ENCODE assay signal across 9 cellular contexts in the genomic region with DNA sequence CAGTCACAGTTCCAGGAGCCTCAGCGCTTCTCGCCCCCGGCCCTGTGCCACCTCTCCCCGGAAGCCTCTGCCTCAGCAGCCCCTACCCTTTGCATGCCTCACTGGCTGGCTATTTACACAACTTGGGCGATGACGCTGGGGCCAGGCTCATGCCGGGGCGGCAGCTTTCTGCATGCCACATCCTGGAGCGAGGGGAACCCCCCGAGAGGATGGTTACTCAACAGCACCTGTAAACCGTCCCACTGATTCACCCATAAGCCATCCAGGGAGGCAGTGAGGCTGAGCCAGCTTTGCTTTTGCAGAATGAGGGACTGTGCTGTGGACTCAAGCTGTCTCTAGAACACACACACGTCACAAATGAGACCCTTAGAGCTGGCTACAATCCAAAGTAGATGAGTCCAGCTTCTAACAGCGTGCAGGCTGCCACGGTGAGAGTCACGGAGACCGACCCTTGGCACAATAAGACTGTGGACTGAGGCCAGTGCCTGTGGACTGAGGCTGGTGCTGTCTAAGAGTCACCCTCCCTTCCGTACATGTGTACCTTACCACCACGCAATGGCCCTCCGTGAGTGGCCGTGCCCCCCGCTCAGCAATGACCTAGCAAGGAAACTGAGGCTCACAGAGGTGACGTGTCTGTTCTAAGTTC. TPM values are rescaled to one million over a fixed set of nuclear protein-coding genes. Genes with fewer than 3 reads are reported as not detected.
A peak's percentile ranks its signal among the peaks of the same experiment; 100 is the strongest.
DNase-seq lines count a peak whose midpoint lies in the region; ATAC-seq and TF ChIP-seq lines count a peak whose summit lies in the region.
"Had no signal": no experiment of that assay in that cellular context is flagged by ENCODE, and none has a peak within 500 bp of the region (broad histone marks: within the 10 kb centered on the region; RNA-seq: fewer than 3 reads in every experiment).

No MANE protein-coding gene starts in this region.

- H4K8ac ChIP-seq in H9 (replicated peaks; ENCODE audit: insufficient read length, low read depth, low read length), result no peak overlapping the region

- no peak overlapping the region for H3T11ph ChIP-seq in H9 (ENCODE audit: low read length)

- H3K23ac ChIP-seq in H9 (ENCODE audit: insufficient read length, low read depth, low read length), result no peak overlapping the region

- peaks cover 42% of the 10 kb centered on the region for H3K27me3 Mint-ChIP-seq in activated CD8-positive, alpha-beta memory T cell treated with anti-CD3 and anti-CD28 coated beads, Interleukin-2, amount 10 ng/mL, durations not matched to agents 7 days and 5 days
- peaks cover 4% of the 10 kb centered on the region for H3K27me3 Mint-ChIP-seq in H9 (ENCODE audit: low read depth)

- no peak overlapping the region for H3K18ac ChIP-seq in H9 (ENCODE audit: insufficient read length, low read depth, low read length)

- no peak overlapping the region for H2BK12ac ChIP-seq in H9 (ENCODE audit: insufficient read length, low read depth, low read length)

- H3K27ac ChIP-seq in H9 (ENCODE audit: insufficient read length, low read depth, low read length), result no peak overlapping the region

- no peak overlapping the region for H3K4me3 Mint-ChIP-seq in activated CD8-positive, alpha-beta memory T cell treated with anti-CD3 and anti-CD28 coated beads, Interleukin-2, amount 10 ng/mL, durations not matched to agents 7 days and 5 days
- no peak overlapping the region for H3K4me3 Mint-ChIP-seq in H9
- H3K4me3 Mint-ChIP-seq: nephron had no signal

- H3K9ac ChIP-seq in H9 (ENCODE audit: extremely low read depth, insufficient read length, low read length), result no peak overlapping the region

- H2BK120ac ChIP-seq in H9 (ENCODE audit: low read depth, low read length, poor library complexity, severe bottlenecking), result no peak overlapping the region

- peak; percentile 97 for ATAC-seq in GM21786 (IDR thresholded peaks at IDR 0.05; ENCODE audit: unreplicated experiment)
- ATAC-seq in activated CD8-positive, alpha-beta memory T cell treated with anti-CD3 and anti-CD28 coated beads, Interleukin-2, amount 10 ng/mL, durations not matched to agents 7 days and 5 days, result peak; percentile 98

- WGBS in H9 (ENCODE audit: extremely low coverage, insufficient read length, low lambda C conversion rate), result no CpG with 5 or more reads among the region's 22 CpGs

- CTCF ChIA-PET in activated CD8-positive, alpha-beta memory T cell treated with anti-CD3 and anti-CD28 coated beads, Interleukin-2, amount 10 ng/mL, durations not matched to agents 7 days and 5 days (lab: Charles Lee), result interaction anchor here (1.1 to 1.3 kb wide), 3 partner anchors 9 to 174 kb away, joined by 3 to 4 read pairs (median 4); no protein-coding TSS in a partner anchor

- H3K14ac ChIP-seq in H9 (ENCODE audit: insufficient read depth, low read length), result no peak overlapping the region

- no peaks in the 10 kb centered on the region for H3K9me3 ChIP-seq in H9 (ENCODE audit: control insufficient read depth, low read depth, low read length)

- no peak overlapping the region for H2BK5ac ChIP-seq in H9 (ENCODE audit: insufficient read length, low read length)

- no peak overlapping the region for H4K5ac ChIP-seq in H9 (ENCODE audit: insufficient read length, low read depth, low read length)

- no peaks in the 10 kb centered on the region for H3K9me3 Mint-ChIP-seq in activated CD8-positive, alpha-beta memory T cell treated with anti-CD3 and anti-CD28 coated beads, Interleukin-2, amount 10 ng/mL, durations not matched to agents 7 days and 5 days (ENCODE audit: low read depth)
- H3K9me3 Mint-ChIP-seq in H9, result peaks cover 7 to 13% of the 10 kb centered on the region in 2 experiments

- no peak overlapping the region for H2BK15ac ChIP-seq in H9 (ENCODE audit: low read depth, low read length)

- TF ChIP-seq CTCF in NB4 (IDR thresholded peaks at IDR 0.05; ENCODE audit: low read depth, low read length), result no peak
- TF ChIP-seq CTCF in fibroblast of pulmonary artery (IDR thresholded peaks at IDR 0.05; ENCODE audit: low read length, missing control alignments), result no peak
- no peak for TF ChIP-seq CTCF in H9 (conservative IDR thresholded peaks at IDR 0.05)

- peaks cover 23% of the 10 kb centered on the region for H3K4me1 Mint-ChIP-seq in activated CD8-positive, alpha-beta memory T cell treated with anti-CD3 and anti-CD28 coated beads, Interleukin-2, amount 10 ng/mL, durations not matched to agents 7 days and 5 days
- peaks cover 4 to 17% of the 10 kb centered on the region in 2 experiments; a peak in 3 of 4 replicates for H3K4me1 Mint-ChIP-seq in H9

- no peak overlapping the region for H4K91ac ChIP-seq in H9 (ENCODE audit: insufficient read length, low read depth, low read length)

- H3K79me2 ChIP-seq in H9 (ENCODE audit: insufficient read depth, low read length), result no peaks in the 10 kb centered on the region

- H3K4me3 ChIP-seq in NB4 (ENCODE audit: low read depth, low read length), result no peak overlapping the region
- H3K4me3 ChIP-seq in fibroblast of pulmonary artery (replicated peaks; ENCODE audit: low read depth, low read length), result no peak overlapping the region

- H3K27me3 ChIP-seq in H9 (ENCODE audit: insufficient read depth, low read length), result no peaks in the 10 kb centered on the region

- no peaks in the 10 kb centered on the region for H3K79me1 ChIP-seq in H9 (ENCODE audit: insufficient read depth, low read depth, low read length, poor library complexity, severe bottlenecking)

- peak; percentile 69 for DNase-seq in EH (ENCODE audit: low read depth)
- DNase-seq in NB4 (ENCODE audit: low read depth), result peak; percentile 98
- DNase-seq in activated CD8-positive, alpha-beta memory T cell treated with anti-CD3 and anti-CD28 coated beads, Interleukin-2, amount 10 ng/mL, durations not matched to agents 7 days and 5 days, result peak; percentile 93
- peak; percentile 37 for DNase-seq in fibroblast of pulmonary artery (ENCODE audit: low read depth)
- DNase-seq in stimulated activated CD4-positive, alpha-beta T cell treated with anti-CD3 and anti-CD28 coated beads, TNF-alpha, amount 100 ng/mL, for 48 hours (ENCODE audit: low read depth in 3 of 3), result peak; percentile 55 to 79 (median 62)
- DNase-seq in H9, result no peak
- DNase-seq in NCI-H1048 (lab: John Stamatoyannopoulos, UW), result no peak

- H2AFZ ChIP-seq in H9 (ENCODE audit: low read length), result no peak overlapping the region

- no peak overlapping the region for H3K56ac ChIP-seq in H9 (ENCODE audit: insufficient read length, low read depth, low read length)

- H3K4me1 ChIP-seq in H9 (ENCODE audit: insufficient read depth, low read length), result no peaks in the 10 kb centered on the region

- H4K20me1 ChIP-seq in H9 (ENCODE audit: control insufficient read depth, insufficient read depth, insufficient read length), result no peaks in the 10 kb centered on the region

- H2AK5ac ChIP-seq in H9 (ENCODE audit: insufficient read length, low read length), result no peak overlapping the region

- H3K27ac Mint-ChIP-seq in activated CD8-positive, alpha-beta memory T cell treated with anti-CD3 and anti-CD28 coated beads, Interleukin-2, amount 10 ng/mL, durations not matched to agents 7 days and 5 days, result peak overlapping the region; percentile 43
- no peak overlapping the region; a peak in 1 of 7 replicates for H3K27ac Mint-ChIP-seq in H9
- H3K27ac Mint-ChIP-seq: nephron had no signal

- H3K4ac ChIP-seq in H9 (ENCODE audit: low read depth, low read length), result no peak overlapping the region

- H3K23me2 ChIP-seq in H9 (ENCODE audit: insufficient read length, low read depth, low read length, poor library complexity, severe bottlenecking), result no peaks in the 10 kb centered on the region

- no peak for TF ChIP-seq POLR2A in NB4 (IDR thresholded peaks at IDR 0.05; ENCODE audit: extremely low read depth, insufficient read length)

- H3K36me3 Mint-ChIP-seq in activated CD8-positive, alpha-beta memory T cell treated with anti-CD3 and anti-CD28 coated beads, Interleukin-2, amount 10 ng/mL, durations not matched to agents 7 days and 5 days, result peaks cover 2% of the 10 kb centered on the region
- H3K36me3 Mint-ChIP-seq in H9 (ENCODE audit: insufficient read depth in 1 of 3, low read depth in 3 of 3), result peaks cover 0 to 8% (median 5%) of the 10 kb centered on the region in 3 experiments; a peak in 3 of 7 replicates

- H2BK20ac ChIP-seq in H9 (ENCODE audit: low read depth, low read length, poor library complexity, severe bottlenecking), result no peak overlapping the region

- no peak overlapping the region for H3K4me2 ChIP-seq in H9 (ENCODE audit: insufficient read depth, insufficient read length, low read length)

RNA-seq across cellular contexts. Expression of gene ODC1, which starts 45.6 kb away (rescaled TPM):
- 10 to 100 TPM; 64.8 to 80.3 TPM for total RNA-seq in activated CD8-positive, alpha-beta memory T cell treated with anti-CD3 and anti-CD28 coated beads, Interleukin-2, amount 10 ng/mL, durations not matched to agents 7 days and 5 days
- total RNA-seq in H9 (2021), result 46.5 and 48.3 TPM in 2 replicates

Comparison
In these comparisons a context has a peak if more than half of its experiments do, and no peak if none do; other contexts are left out.
1. DNase-seq: peak in EH (single experiment), NB4 (single experiment), activated CD8-positive, alpha-beta memory T cell treated with anti-CD3 and anti-CD28 coated beads, Interleukin-2, amount 10 ng/mL, durations not matched to agents 7 days and 5 days (single experiment), fibroblast of pulmonary artery (single experiment) and stimulated activated CD4-positive, alpha-beta T cell treated with anti-CD3 and anti-CD28 coated beads, TNF-alpha, amount 100 ng/mL, for 48 hours (3 of 3); none in H9 (single experiment) and NCI-H1048 (single experiment).